ENCODE assay signal across 8 cellular contexts in genomic region chr17:50719144-50719923, GRCh38. TPM values are rescaled to one million over a fixed set of nuclear protein-coding genes. Genes with fewer than 3 reads are reported as not detected.
A peak's percentile ranks its signal among the peaks of the same experiment; 100 is the strongest.
DNase-seq lines count a peak whose midpoint lies in the region; ATAC-seq and TF ChIP-seq lines count a peak whose summit lies in the region.

Gene LUC7L3, plus strand, starts transcription at chr17:50719603. Its CDS starts 130 bp downstream, at chr17:50719733.

- peak within 1 kb of the TSS; percentile 79 for H3K4me3 ChIP-seq in kidney epithelial cell (ENCODE audit: low read depth, low read length)

- TF ChIP-seq CTCF in kidney epithelial cell (IDR thresholded peaks at IDR 0.05; ENCODE audit: insufficient read depth, low read length, poor library complexity, severe bottlenecking) = no peak

- DNase-seq in AG20443 (ENCODE audit: low spot score) (peak; percentile 99), NCI-H460 (ENCODE audit: extremely low read depth, low read depth) (peak; percentile 94), cerebellar cortex (ENCODE audit: low spot score) (peak; percentile 90), kidney epithelial cell (ENCODE audit: low read depth) (peak; percentile 60)
- peak; percentile 97 for DNase-seq in activated CD4-positive, CD25-positive, alpha-beta regulatory T cell treated with anti-CD3 and anti-CD28 coated beads, Interleukin-2, amount 50 U/mL, for 72 hours
- peak; percentile 95 for DNase-seq in stimulated activated CD4-positive, alpha-beta T cell treated with anti-CD3 and anti-CD28 coated beads, Interleukin-15, amount 100 ng/mL, for 24 hours

- peak; percentile 95 for ATAC-seq in HG03432 (IDR thresholded peaks at IDR 0.05; ENCODE audit: unreplicated experiment)

- H3K27me3 ChIP-seq in kidney epithelial cell (ENCODE audit: control insufficient read depth, insufficient read depth, low read length) = no peaks in the 10 kb centered on the region

- no peaks in the 10 kb centered on the region for H3K36me3 ChIP-seq in kidney epithelial cell (ENCODE audit: control insufficient read depth, insufficient read depth, low read length)

- TF ChIP-seq POLR2A in GM19193 (IDR thresholded peaks at IDR 0.05; ENCODE audit: extremely low read depth, insufficient read depth, insufficient read length) = peak; percentile 97

RNA-seq across cellular contexts. Expression of gene LUC7L3, which starts in this region (rescaled TPM):
- total RNA-seq in NCI-H460 (2014; rRNA removed; shearing (Covaris generic)) = 41.6 and 62.2 TPM in 2 replicates
- polyA plus RNA-seq in NCI-H460 (2014; cell fraction: nucleus; rRNA removed) = 311 and 374 TPM in 2 replicates
- total RNA-seq in kidney epithelial cell = 31.5 and 35.6 TPM in 2 replicates

Comparison
In these comparisons a context has a peak if more than half of its experiments do, and no peak if none do; other contexts are left out.
1. Peak in every context shown above with its lines: DNase-seq, ATAC-seq and H3K4me3 ChIP-seq.